ENCODE assay signal across 13 cellular contexts in the genomic region with DNA sequence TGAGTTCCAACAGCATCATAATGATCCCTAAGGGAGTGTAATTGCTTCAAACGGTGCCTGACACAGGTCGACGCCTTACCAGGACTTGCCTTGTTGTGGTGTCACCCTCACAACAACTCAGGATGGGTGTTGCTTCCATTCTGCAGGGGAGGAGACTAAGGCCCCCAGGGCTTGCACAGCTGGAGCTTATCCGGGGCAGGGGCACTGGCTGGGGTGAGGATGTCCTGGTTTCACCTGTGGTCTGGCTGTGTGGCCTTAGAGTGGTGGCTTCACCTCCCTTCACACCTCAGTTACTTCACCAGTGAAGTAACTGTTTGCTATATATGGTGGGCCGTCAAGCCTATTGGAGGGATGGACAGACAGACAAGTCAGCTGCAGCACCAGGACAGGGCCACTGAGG. TPM values are rescaled to one million over a fixed set of nuclear protein-coding genes. Genes with fewer than 3 reads are reported as not detected.
DNase-seq lines count a peak whose midpoint lies in the region; ATAC-seq and TF ChIP-seq lines count a peak whose summit lies in the region.
"Had no signal": no experiment of that assay in that cellular context is flagged by ENCODE, and none has a peak within 500 bp of the region (broad histone marks: within the 10 kb centered on the region; RNA-seq: fewer than 3 reads in every experiment).

No MANE protein-coding gene starts in this region.

- BruUV-seq in Calu3 (replicated peaks; lab: Mats Ljungman, UMichigan) (no TSS peak), PC-3 (replicated peaks; lab: Mats Ljungman, UMichigan) (no TSS peak)

- H3K79me2 ChIP-seq in PC-3 (ENCODE audit: low read length) (peaks cover 4% of the 10 kb centered on the region), trophoblast cell (ENCODE audit: control insufficient read depth, insufficient read depth, low read length, poor library complexity) (no peaks in the 10 kb centered on the region)

- H3K4me2 ChIP-seq in PC-3 (ENCODE audit: low read length) (peak overlapping the region; percentile 89), trophoblast cell (ENCODE audit: low read length) (no peak overlapping the region)

- H3K4me1 Mint-ChIP-seq in Calu3 (ENCODE audit: low read depth, unreplicated experiment): peaks cover 44% of the 10 kb centered on the region
- H3K4me1 Mint-ChIP-seq: stimulated activated naive CD8-positive, alpha-beta T cell treated with anti-CD3 and anti-CD28 coated beads, Interleukin-15, amount 100 ng/mL, for 72 hours had no signal

- peak overlapping the region; percentile 16 for H2BK12ac ChIP-seq in trophoblast cell (ENCODE audit: low read length)

- H3K27me3 ChIP-seq in PC-3 (ENCODE audit: low read length): no peaks in the 10 kb centered on the region
- H3K27me3 ChIP-seq in iPS-15b (ENCODE audit: control insufficient read depth, insufficient read depth, low read length): no peaks in the 10 kb centered on the region
- H3K27me3 ChIP-seq in trophoblast cell (ENCODE audit: insufficient read depth, low read length): no peaks in the 10 kb centered on the region

- no peak overlapping the region for H2BK120ac ChIP-seq in trophoblast cell (ENCODE audit: insufficient read depth, low read length, poor library complexity)

- H3K9me3 Mint-ChIP-seq in Calu3 (ENCODE audit: low read depth, unreplicated experiment): no peaks in the 10 kb centered on the region
- H3K9me3 Mint-ChIP-seq: stimulated activated naive CD8-positive, alpha-beta T cell treated with anti-CD3 and anti-CD28 coated beads, Interleukin-15, amount 100 ng/mL, for 72 hours had no signal

- H3K23ac ChIP-seq in trophoblast cell (ENCODE audit: low read length): no peak overlapping the region

- H4K12ac ChIP-seq in trophoblast cell (ENCODE audit: low read depth, low read length): no peak overlapping the region

- H3K4me1 ChIP-seq in PC-3 (ENCODE audit: insufficient read depth, low read length) (peaks cover 30% of the 10 kb centered on the region), iPS-15b (ENCODE audit: control insufficient read depth, insufficient read depth, low read length) (peaks cover 14% of the 10 kb centered on the region), trophoblast cell (ENCODE audit: control insufficient read depth in 1 of 2, insufficient read depth in 2 of 2, low read length in 2 of 2) (peaks cover 30 to 57% of the 10 kb centered on the region in 2 experiments)

- POLR2A ChIA-PET in PC-3 (lab: Charles Lee; ENCODE audit: unreplicated experiment): no interaction called here

- H4K20me1 ChIP-seq in PC-3 (ENCODE audit: low read length): no peaks in the 10 kb centered on the region

- H3K36me3 Mint-ChIP-seq in Calu3 (ENCODE audit: insufficient read depth, unreplicated experiment): peaks cover 71% of the 10 kb centered on the region

- H3K79me1 ChIP-seq in trophoblast cell (ENCODE audit: low read length): peaks cover 17% of the 10 kb centered on the region

- peak overlapping the region; percentile 25 for H3K4ac ChIP-seq in trophoblast cell (ENCODE audit: low read depth, low read length)

- H3K36me3 ChIP-seq in PC-3 (ENCODE audit: low read depth, low read length): 0 out of 2 replicates have a peak, but pooled peaks cover 1% of the 10 kb centered on the region
- H3K36me3 ChIP-seq in iPS-15b (ENCODE audit: control insufficient read depth, insufficient read depth, low read length): peaks cover 2% of the 10 kb centered on the region
- H3K36me3 ChIP-seq in trophoblast cell (ENCODE audit: control insufficient read depth in 1 of 2, insufficient read depth in 2 of 2, low read length in 2 of 2): peaks cover 0 to 2% of the 10 kb centered on the region in 2 experiments

- H4K8ac ChIP-seq in trophoblast cell (ENCODE audit: low read depth, low read length): peak overlapping the region; percentile 48

- no peaks in the 10 kb centered on the region for H3K27me3 Mint-ChIP-seq in Calu3 (ENCODE audit: unreplicated experiment)
- H3K27me3 Mint-ChIP-seq: stimulated activated naive CD8-positive, alpha-beta T cell treated with anti-CD3 and anti-CD28 coated beads, Interleukin-15, amount 100 ng/mL, for 72 hours had no signal

- peak overlapping the region; percentile 74 for H2AK5ac ChIP-seq in trophoblast cell (ENCODE audit: low read length)

- H3K9me2 ChIP-seq in PC-3 (replicated peaks; ENCODE audit: low read length): no peaks in the 10 kb centered on the region

- no peak for DNase-seq in Calu3
- DNase-seq in PC-3: no peak
- DNase-seq in trophoblast cell: no peak
- DNase-seq in NCI-H510A (lab: John Stamatoyannopoulos, UW): no peak
- no peak for DNase-seq in cortex of kidney (lab: John Stamatoyannopoulos, UW)
- DNase-seq in activated effector memory CD4-positive, alpha-beta T cell treated with Interleukin-2 at 50 U/mL for 16 hours: no peak
- DNase-seq: amniotic stem cell; GF-D8; glutamatergic neuron; Karpas-422; stimulated activated naive CD8-positive, alpha-beta T cell treated with anti-CD3 and anti-CD28 coated beads, Interleukin-15, amount 100 ng/mL, for 72 hours had no signal

- no peak overlapping the region for H4K91ac ChIP-seq in trophoblast cell (ENCODE audit: low read depth, low read length)

- no CpG with 5 or more reads among the region's 5 CpGs for WGBS in trophoblast cell (ENCODE audit: extremely low coverage, insufficient coverage, insufficient read length)

- peak overlapping the region; percentile 42 for H3K18ac ChIP-seq in trophoblast cell (ENCODE audit: low read length)

- H3K4me3 ChIP-seq in PC-3 (ENCODE audit: low read length) (peak overlapping the region; percentile 5; the same call in 1 of the 2 replicates), iPS-15b (ENCODE audit: low read depth, low read length) (peak overlapping the region; percentile 43), trophoblast cell (ENCODE audit: low read depth, low read length) (no peak overlapping the region)

- TF ChIP-seq CTCF in Calu3 (IDR thresholded peaks at IDR 0.05; ENCODE audit: unreplicated experiment) (no peak), PC-3 (conservative IDR thresholded peaks at IDR 0.05; ENCODE audit: low read depth, low read length) (no peak)

- CTCF ChIA-PET in Calu3 (lab: Charles Lee): interaction anchor here (0.9 to 2.0 kb wide), 7 partner anchors 10 to 124 kb away, joined by 3 to 11 read pairs (median 7); a partner anchor contains a TSS
- CTCF ChIA-PET in PC-3 (lab: Charles Lee): interaction anchor here (0.5 to 2.9 kb wide), 3 partner anchors 24 to 53 kb away, joined by 4 to 18 read pairs (median 4); a partner anchor contains a TSS

- H2BK5ac ChIP-seq in trophoblast cell (ENCODE audit: low read depth, low read length, poor library complexity): no peak overlapping the region

- H3K27ac Mint-ChIP-seq in Calu3 (ENCODE audit: unreplicated experiment): peak overlapping the region; percentile 96
- H3K27ac Mint-ChIP-seq: stimulated activated naive CD8-positive, alpha-beta T cell treated with anti-CD3 and anti-CD28 coated beads, Interleukin-15, amount 100 ng/mL, for 72 hours had no signal

- H3K14ac ChIP-seq in trophoblast cell (ENCODE audit: low read length): no peak overlapping the region

- H3K9ac ChIP-seq in PC-3 (ENCODE audit: low read length) (peak overlapping the region; percentile 91), iPS-15b (ENCODE audit: low read depth, low read length) (no peak overlapping the region), trophoblast cell (ENCODE audit: low read length) (no peak overlapping the region)

- no peaks in the 10 kb centered on the region for H3K9me3 ChIP-seq in PC-3 (ENCODE audit: low read length)
- no peaks in the 10 kb centered on the region for H3K9me3 ChIP-seq in iPS-15b (ENCODE audit: control insufficient read depth, insufficient read depth, low read length)
- no peaks in the 10 kb centered on the region for H3K9me3 ChIP-seq in trophoblast cell (ENCODE audit: insufficient read depth, low read depth, low read length)

- ATAC-seq in PC-3: peak; percentile 8; the same call in 1 of the 2 replicates
- no peak for ATAC-seq in HG02623 (IDR thresholded peaks at IDR 0.05; ENCODE audit: unreplicated experiment)
- ATAC-seq: stimulated activated naive CD8-positive, alpha-beta T cell treated with anti-CD3 and anti-CD28 coated beads, Interleukin-15, amount 100 ng/mL, for 72 hours had no signal

- intact Hi-C loops in Calu3 (cut with micrococcal nuclease; ENCODE audit: unreplicated experiment) (no loop called here), PC-3 (cut with micrococcal nuclease) (loop anchor here (2.0 kb wide), 1 partner anchor 24 kb away; a partner anchor contains a TSS)

- peak overlapping the region; percentile 56 for H3K4me3 Mint-ChIP-seq in Calu3 (ENCODE audit: low read depth, unreplicated experiment)
- H3K4me3 Mint-ChIP-seq: stimulated activated naive CD8-positive, alpha-beta T cell treated with anti-CD3 and anti-CD28 coated beads, Interleukin-15, amount 100 ng/mL, for 72 hours had no signal

- H2AFZ ChIP-seq in PC-3 (ENCODE audit: low read length) (peak overlapping the region; percentile 63; the same call in 1 of the 2 replicates), trophoblast cell (ENCODE audit: insufficient read depth, low read length, poor library complexity) (no peak overlapping the region)

- H3K27ac ChIP-seq in PC-3 (ENCODE audit: low read length) (peak overlapping the region; percentile 98), trophoblast cell (ENCODE audit: low read depth, low read length) (peak overlapping the region; percentile 55)

- H3F3A ChIP-seq in PC-3 (ENCODE audit: low read length, unreplicated experiment): no peaks in the 10 kb centered on the region

RNA-seq across cellular contexts. Expression of a gene that starts 23.3 kb away (rescaled TPM):
- total RNA-seq in Calu3 (2022) (208 and 251 TPM in 2 replicates), PC-3 (2014; rRNA removed) (92.9 and 122 TPM in 2 replicates)
- 25.4 and 29.0 TPM in 2 replicates for polyA plus RNA-seq in trophoblast cell (2013)

RNA-seq across cellular contexts. Expression of a gene that starts 32.5 kb away (rescaled TPM):
- total RNA-seq in Calu3 (2022): 52.1 and 55.4 TPM in 2 replicates
- 61.6 and 70.4 TPM in 2 replicates for total RNA-seq in PC-3 (2014; rRNA removed)
- polyA plus RNA-seq in trophoblast cell (2013): 10.4 and 11.3 TPM in 2 replicates

RNA-seq across cellular contexts. Expression of a gene that starts 33.5 kb away (rescaled TPM):
- total RNA-seq in Calu3 (2022): 30.0 and 30.4 TPM in 2 replicates
- total RNA-seq in PC-3 (2014; rRNA removed): 22.0 and 28.3 TPM in 2 replicates
- 5.6 and 5.7 TPM in 2 replicates for polyA plus RNA-seq in trophoblast cell (2013)

RNA-seq across cellular contexts. Expression of a gene that starts 38.8 kb away (rescaled TPM):
- 58.4 and 78.6 TPM in 2 replicates for total RNA-seq in Calu3 (2022)
- total RNA-seq in PC-3 (2014; rRNA removed): 3.2 and 7.1 TPM in 2 replicates
- 8.3 and 8.9 TPM in 2 replicates for polyA plus RNA-seq in trophoblast cell (2013)
